In genomic region chr19:57637379-57637778, GRCh38 we compare ENCODE assay signal across 17 cellular contexts. TPM values are rescaled to one million over a fixed set of nuclear protein-coding genes. Genes with fewer than 3 reads are reported as not detected.
DNase-seq lines count a peak whose midpoint lies in the region; ATAC-seq and TF ChIP-seq lines count a peak whose summit lies in the region.
"Had no signal": no experiment of that assay in that cellular context is flagged by ENCODE, and none has a peak within 500 bp of the region (broad histone marks: within the 10 kb centered on the region; RNA-seq: fewer than 3 reads in every experiment).

No MANE protein-coding gene starts in this region.

- no peak overlapping the region for H3K4me2 ChIP-seq in BLaER1
- H3K4me2 ChIP-seq: BLaER1 treated with 17β-estradiol and CSF1 and Interleukin-3, amounts not matched to agents 10 nM and 100 nM had no signal

- no peaks in the 10 kb centered on the region for H3K27me3 ChIP-seq in BLaER1
- H3K27me3 ChIP-seq: BLaER1 treated with 17β-estradiol and CSF1 and Interleukin-3, amounts not matched to agents 10 nM and 100 nM had no signal

- CTCF ChIA-PET in HEK293 (lab: Yijun Ruan, JAX): no interaction called here

- H3K4me1 Mint-ChIP-seq in endothelial cell (ENCODE audit: unreplicated experiment): peaks cover 18% of the 10 kb centered on the region
- H3K4me1 Mint-ChIP-seq in nephron progenitor cell: peaks cover 19% of the 10 kb centered on the region

- no peak overlapping the region for H3K9ac ChIP-seq in BLaER1
- H3K9ac ChIP-seq: BLaER1 treated with 17β-estradiol and CSF1 and Interleukin-3, amounts not matched to agents 10 nM and 100 nM; GM23248 had no signal

- peaks cover 81% of the 10 kb centered on the region for H3K36me3 Mint-ChIP-seq in endothelial cell (ENCODE audit: low read depth, unreplicated experiment)
- H3K36me3 Mint-ChIP-seq in nephron progenitor cell (ENCODE audit: low read depth): peaks cover 92% of the 10 kb centered on the region

- no peak overlapping the region for H3K27ac Mint-ChIP-seq in endothelial cell (ENCODE audit: unreplicated experiment)
- H3K27ac Mint-ChIP-seq in nephron progenitor cell: no peak overlapping the region
- H3K27ac Mint-ChIP-seq: CD4-positive, alpha-beta memory T cell; IgD-negative memory B cell had no signal

- 0 out of 2 replicates have a peak overlapping the region, but pooled peaks have one; percentile 21 for H3K4me3 ChIP-seq in BLaER1
- no peak overlapping the region for H3K4me3 ChIP-seq in HEK293 (ENCODE audit: low read depth, low read length)
- H3K4me3 ChIP-seq in mucosa of descending colon: no peak overlapping the region
- H3K4me3 ChIP-seq: GM23248 had no signal

- no peak for TF ChIP-seq CTCF in HEK293 (tag by site-specific recombination; IDR thresholded peaks at IDR 0.05)
- no peak for TF ChIP-seq CTCF in endothelial cell (IDR thresholded peaks at IDR 0.05; ENCODE audit: unreplicated experiment)
- no peak for TF ChIP-seq CTCF in nephron progenitor cell (IDR thresholded peaks at IDR 0.05)
- no peak for TF ChIP-seq CTCF in mucosa of descending colon (IDR thresholded peaks at IDR 0.05)

- no peak for ATAC-seq in mucosa of descending colon

- POLR2A ChIA-PET in HEK293 (lab: Yijun Ruan, JAX): no interaction called here

- peaks cover 66% of the 10 kb centered on the region for H3K9me3 ChIP-seq in BLaER1
- peaks cover 3% of the 10 kb centered on the region; the same call in 1 of the 2 replicates for H3K9me3 ChIP-seq in HEK293 (ENCODE audit: control insufficient read depth, insufficient read depth, low read depth, low read length)
- H3K9me3 ChIP-seq in mucosa of descending colon: peaks cover 72% of the 10 kb centered on the region

- H3K4me1 ChIP-seq in BLaER1: peaks cover 10% of the 10 kb centered on the region
- 0 out of 2 replicates have a peak, but pooled peaks cover 2% of the 10 kb centered on the region for H3K4me1 ChIP-seq in HEK293 (ENCODE audit: control insufficient read depth, insufficient read depth, low read length)
- H3K4me1 ChIP-seq in mucosa of descending colon (ENCODE audit: low read depth): no peaks in the 10 kb centered on the region

- H3K27me3 Mint-ChIP-seq in endothelial cell (ENCODE audit: unreplicated experiment) (peaks cover 2% of the 10 kb centered on the region), nephron progenitor cell (ENCODE audit: low read depth, poor library complexity) (no peaks in the 10 kb centered on the region)
- H3K27me3 Mint-ChIP-seq: CD4-positive, alpha-beta memory T cell; IgD-negative memory B cell had no signal

- H3K9me3 Mint-ChIP-seq in endothelial cell (ENCODE audit: unreplicated experiment): no peaks in the 10 kb centered on the region
- H3K9me3 Mint-ChIP-seq in nephron progenitor cell: peaks cover 88% of the 10 kb centered on the region

- intact Hi-C loops in mucosa of descending colon (cut with DNase I, micrococcal nuclease): no loop called here

- H3K27ac ChIP-seq in BLaER1 (no peak overlapping the region), HEK293 (ENCODE audit: extremely low read depth, low read depth, low read length) (no peak overlapping the region)
- H3K27ac ChIP-seq: BLaER1 treated with 17β-estradiol and CSF1 and Interleukin-3, amounts not matched to agents 10 nM and 100 nM; GM23248 had no signal

- H3K36me3 ChIP-seq in BLaER1 (peaks cover 80% of the 10 kb centered on the region), HEK293 (ENCODE audit: control insufficient read depth in 2 of 2, insufficient read depth in 1 of 2, low read length in 2 of 2) (peaks cover 64 to 75% of the 10 kb centered on the region in 2 experiments), mucosa of descending colon (ENCODE audit: low read depth) (peaks cover 19% of the 10 kb centered on the region)

- H3K4me3 Mint-ChIP-seq in endothelial cell (ENCODE audit: unreplicated experiment) (peak overlapping the region; percentile 73), nephron progenitor cell (peak overlapping the region; percentile 29)
- H3K4me3 Mint-ChIP-seq: CD4-positive, alpha-beta memory T cell; IgD-negative memory B cell had no signal

- H4K20me1 ChIP-seq in BLaER1: no peaks in the 10 kb centered on the region
- H4K20me1 ChIP-seq: BLaER1 treated with 17β-estradiol and CSF1 and Interleukin-3, amounts not matched to agents 10 nM and 100 nM had no signal

- DNase-seq in endothelial cell (ENCODE audit: low spot score) (no peak), nephron progenitor cell (no peak), NCI-H187 (lab: John Stamatoyannopoulos, UW) (no peak), NCI-H446 treated with DMSO at 0.1 percent for 48 hours (lab: John Stamatoyannopoulos, UW) (no peak), mucosa of descending colon (no peak)
- DNase-seq: 8988T; AML-193; CD4-positive, alpha-beta memory T cell; COR-L47; DND-41; GDM1; GM23248 had no signal

TF ChIP-seq in HEK293, 187 proteins besides CTCF, POLR2A, EP300 and RAD21:
- TF ChIP-seq SETDB1 (IDR thresholded peaks at IDR 0.05; ENCODE audit: insufficient read length, low read length) (peak; percentile 75), TSHZ1 (tag by site-specific recombination; IDR thresholded peaks at IDR 0.05; ENCODE audit: borderline replicate concordance) (no peak), ZNF148 (tag by site-specific recombination; IDR thresholded peaks at IDR 0.05; ENCODE audit: borderline replicate concordance) (no peak)
TF ChIP-seq in HEK293: peak in this region for 1.

RNA-seq across cellular contexts. Expression of gene ZNF211, which starts 4.4 kb away (rescaled TPM):
- total RNA-seq in endothelial cell (ENCODE audit: unreplicated experiment) (31.1 TPM), mucosa of descending colon (10 to 100 TPM in 1 of 3 donors, 1 to 10 TPM in 2; 7.9 to 16.3 (median 9.4) TPM)

RNA-seq across cellular contexts. Expression of gene ZNF134, which starts 23.3 kb away (rescaled TPM):
- total RNA-seq in endothelial cell (ENCODE audit: unreplicated experiment) (37.5 TPM), mucosa of descending colon (10 to 100 TPM in 1 of 3 donors, 1 to 10 TPM in 2; 9.0 to 20.0 (median 9.2) TPM)

RNA-seq across cellular contexts. Expression of gene ZSCAN4, which starts 31.4 kb away (rescaled TPM):
- 0.74 TPM for total RNA-seq in endothelial cell (ENCODE audit: unreplicated experiment)
- total RNA-seq in mucosa of descending colon: under 1 TPM in 1 of 3 donors, not detected in 2; 0.16 TPM
- total RNA-seq: CD4-positive, alpha-beta memory T cell; GM23248; HT1080 had no signal

RNA-seq across cellular contexts. Expression of gene ZNF530, which starts 37.7 kb away (rescaled TPM):
- total RNA-seq in endothelial cell (ENCODE audit: unreplicated experiment) (7.2 TPM), mucosa of descending colon (1 to 10 TPM; 1.7 to 3.1 (median 2.3) TPM)

RNA-seq across cellular contexts. Expression of gene ZNF551, which starts 44.4 kb away (rescaled TPM):
- total RNA-seq in endothelial cell (ENCODE audit: unreplicated experiment) (11.6 TPM), mucosa of descending colon (1 to 10 TPM; 4.7 to 5.2 (median 4.9) TPM)
